8 cellular contexts compared by ENCODE assay signal in the genomic region with DNA sequence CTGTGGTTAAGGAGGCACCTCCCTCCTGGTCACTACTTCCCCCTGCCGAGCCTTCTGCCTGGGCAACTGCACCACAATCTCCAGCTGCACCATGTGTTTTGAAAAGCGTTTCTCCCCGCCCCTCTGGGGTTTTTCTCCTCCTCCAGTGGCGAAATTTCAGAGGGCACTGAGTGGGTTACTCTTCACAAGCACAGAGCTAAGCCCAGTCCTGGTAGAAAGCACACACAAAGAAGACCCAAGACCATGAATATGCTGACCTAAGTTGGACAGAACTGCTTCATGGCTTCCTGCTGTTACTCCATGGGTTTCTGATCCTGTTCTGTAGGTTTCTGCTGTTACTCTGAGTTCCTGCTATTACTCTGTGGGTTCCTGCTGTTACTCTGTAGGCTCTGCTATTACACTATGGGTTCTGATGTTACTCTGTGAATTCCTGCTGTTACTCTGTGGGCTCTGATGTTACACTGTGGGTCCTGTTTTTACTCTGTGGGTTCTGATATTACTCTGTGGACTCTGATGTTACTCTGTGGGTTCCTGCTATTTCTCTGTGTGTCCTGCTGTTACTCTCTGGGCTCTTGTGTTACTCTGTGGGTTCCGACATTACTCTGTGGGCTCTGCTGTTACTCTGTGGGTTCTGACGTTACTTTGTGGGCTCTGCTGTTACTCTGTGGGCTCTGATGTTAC.
DNase-seq lines count a peak whose midpoint lies in the region; ATAC-seq and TF ChIP-seq lines count a peak whose summit lies in the region.

No MANE protein-coding gene starts in this region.

- peak overlapping the region in 11 of 21 experiments; percentile 4 to 66 (median 50) for H3K27ac ChIP-seq in skin epidermis

- H3K4me3 ChIP-seq in AG10803 (ENCODE audit: low read length) (peak overlapping the region; percentile 33), fibroblast of mammary gland (ENCODE audit: control insufficient read depth, low read depth, low read length) (no peak overlapping the region), skin epidermis (no peak overlapping the region)

- TF ChIP-seq CTCF in AG10803 (conservative IDR thresholded peaks at IDR 0.05; ENCODE audit: low read length) (peak; percentile 33), GM20000 (IDR thresholded peaks at IDR 0.05; ENCODE audit: extremely low read depth, missing control alignments) (no peak), fibroblast of mammary gland (conservative IDR thresholded peaks at IDR 0.05; ENCODE audit: control insufficient read depth, insufficient read depth, low read depth, low read length) (no peak)

- no peak for ATAC-seq in GM19397 (IDR thresholded peaks at IDR 0.05; ENCODE audit: unreplicated experiment)
- ATAC-seq in SK-N-SH treated with all-trans-retinoic acid at 6 μM for 48 hours: no peak

- DNase-seq in AG10803 (ENCODE audit: low read depth) (peak; percentile 68), GM20000 (ENCODE audit: low spot score) (peak; percentile 38), RPMI8226 (peak; percentile 90), fibroblast of mammary gland (ENCODE audit: low read depth) (peak; percentile 35), NCI-H1436 (lab: John Stamatoyannopoulos, UW) (no peak)

TF ChIP-seq in SK-N-SH treated with all-trans-retinoic acid at 6 μM for 48 hours, 23 proteins besides CTCF, POLR2A, EP300 and RAD21:
- TF ChIP-seq OSR1 (CRISPR knock-in tag; IDR thresholded peaks at IDR 0.05) (no peak), BACH2 (CRISPR knock-in tag; IDR thresholded peaks at IDR 0.05; ENCODE audit: borderline replicate concordance) (no peak), PPARA (CRISPR knock-in tag; IDR thresholded peaks at IDR 0.05; ENCODE audit: borderline replicate concordance) (no peak), ZNF565 (CRISPR knock-in tag; conservative IDR thresholded peaks at IDR 0.05; ENCODE audit: low read depth) (no peak), ISL1 (CRISPR knock-in tag; IDR thresholded peaks at IDR 0.05) (no peak), GLIS3 (CRISPR knock-in tag; IDR thresholded peaks at IDR 0.05) (no peak), ZFP3 (CRISPR knock-in tag; IDR thresholded peaks at IDR 0.05) (no peak), SNAI2 (CRISPR knock-in tag; IDR thresholded peaks at IDR 0.05) (no peak)
- TF ChIP-seq, protein P1, sequence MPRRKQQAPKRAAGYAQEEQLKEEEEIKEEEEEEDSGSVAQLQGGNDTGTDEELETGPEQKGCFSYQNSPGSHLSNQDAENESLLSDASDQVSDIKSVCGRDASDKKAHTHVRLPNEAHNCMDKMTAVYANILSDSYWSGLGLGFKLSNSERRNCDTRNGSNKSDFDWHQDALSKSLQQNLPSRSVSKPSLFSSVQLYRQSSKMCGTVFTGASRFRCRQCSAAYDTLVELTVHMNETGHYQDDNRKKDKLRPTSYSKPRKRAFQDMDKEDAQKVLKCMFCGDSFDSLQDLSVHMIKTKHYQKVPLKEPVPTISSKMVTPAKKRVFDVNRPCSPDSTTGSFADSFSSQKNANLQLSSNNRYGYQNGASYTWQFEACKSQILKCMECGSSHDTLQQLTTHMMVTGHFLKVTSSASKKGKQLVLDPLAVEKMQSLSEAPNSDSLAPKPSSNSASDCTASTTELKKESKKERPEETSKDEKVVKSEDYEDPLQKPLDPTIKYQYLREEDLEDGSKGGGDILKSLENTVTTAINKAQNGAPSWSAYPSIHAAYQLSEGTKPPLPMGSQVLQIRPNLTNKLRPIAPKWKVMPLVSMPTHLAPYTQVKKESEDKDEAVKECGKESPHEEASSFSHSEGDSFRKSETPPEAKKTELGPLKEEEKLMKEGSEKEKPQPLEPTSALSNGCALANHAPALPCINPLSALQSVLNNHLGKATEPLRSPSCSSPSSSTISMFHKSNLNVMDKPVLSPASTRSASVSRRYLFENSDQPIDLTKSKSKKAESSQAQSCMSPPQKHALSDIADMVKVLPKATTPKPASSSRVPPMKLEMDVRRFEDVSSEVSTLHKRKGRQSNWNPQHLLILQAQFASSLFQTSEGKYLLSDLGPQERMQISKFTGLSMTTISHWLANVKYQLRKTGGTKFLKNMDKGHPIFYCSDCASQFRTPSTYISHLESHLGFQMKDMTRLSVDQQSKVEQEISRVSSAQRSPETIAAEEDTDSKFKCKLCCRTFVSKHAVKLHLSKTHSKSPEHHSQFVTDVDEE (CRISPR knock-in tag; IDR thresholded peaks at IDR 0.05): no peak
- TF ChIP-seq, protein P2, sequence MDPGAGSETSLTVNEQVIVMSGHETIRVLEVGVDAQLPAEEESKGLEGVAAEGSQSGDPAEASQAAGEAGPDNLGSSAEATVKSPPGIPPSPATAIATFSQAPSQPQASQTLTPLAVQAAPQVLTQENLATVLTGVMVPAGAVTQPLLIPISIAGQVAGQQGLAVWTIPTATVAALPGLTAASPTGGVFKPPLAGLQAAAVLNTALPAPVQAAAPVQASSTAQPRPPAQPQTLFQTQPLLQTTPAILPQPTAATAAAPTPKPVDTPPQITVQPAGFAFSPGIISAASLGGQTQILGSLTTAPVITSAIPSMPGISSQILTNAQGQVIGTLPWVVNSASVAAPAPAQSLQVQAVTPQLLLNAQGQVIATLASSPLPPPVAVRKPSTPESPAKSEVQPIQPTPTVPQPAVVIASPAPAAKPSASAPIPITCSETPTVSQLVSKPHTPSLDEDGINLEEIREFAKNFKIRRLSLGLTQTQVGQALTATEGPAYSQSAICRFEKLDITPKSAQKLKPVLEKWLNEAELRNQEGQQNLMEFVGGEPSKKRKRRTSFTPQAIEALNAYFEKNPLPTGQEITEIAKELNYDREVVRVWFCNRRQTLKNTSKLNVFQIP (CRISPR knock-in tag; IDR thresholded peaks at IDR 0.05; ENCODE audit: borderline replicate concordance, low read depth): no peak
- TF ChIP-seq, protein P3, sequence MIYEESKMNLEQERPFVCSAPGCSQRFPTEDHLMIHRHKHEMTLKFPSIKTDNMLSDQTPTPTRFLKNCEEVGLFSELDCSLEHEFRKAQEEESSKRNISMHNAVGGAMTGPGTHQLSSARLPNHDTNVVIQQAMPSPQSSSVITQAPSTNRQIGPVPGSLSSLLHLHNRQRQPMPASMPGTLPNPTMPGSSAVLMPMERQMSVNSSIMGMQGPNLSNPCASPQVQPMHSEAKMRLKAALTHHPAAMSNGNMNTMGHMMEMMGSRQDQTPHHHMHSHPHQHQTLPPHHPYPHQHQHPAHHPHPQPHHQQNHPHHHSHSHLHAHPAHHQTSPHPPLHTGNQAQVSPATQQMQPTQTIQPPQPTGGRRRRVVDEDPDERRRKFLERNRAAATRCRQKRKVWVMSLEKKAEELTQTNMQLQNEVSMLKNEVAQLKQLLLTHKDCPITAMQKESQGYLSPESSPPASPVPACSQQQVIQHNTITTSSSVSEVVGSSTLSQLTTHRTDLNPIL (CRISPR knock-in tag; IDR thresholded peaks at IDR 0.05; ENCODE audit: low read depth): no peak
